Comparison of ENCODE assay signal across 20 cellular contexts in the genomic region with DNA sequence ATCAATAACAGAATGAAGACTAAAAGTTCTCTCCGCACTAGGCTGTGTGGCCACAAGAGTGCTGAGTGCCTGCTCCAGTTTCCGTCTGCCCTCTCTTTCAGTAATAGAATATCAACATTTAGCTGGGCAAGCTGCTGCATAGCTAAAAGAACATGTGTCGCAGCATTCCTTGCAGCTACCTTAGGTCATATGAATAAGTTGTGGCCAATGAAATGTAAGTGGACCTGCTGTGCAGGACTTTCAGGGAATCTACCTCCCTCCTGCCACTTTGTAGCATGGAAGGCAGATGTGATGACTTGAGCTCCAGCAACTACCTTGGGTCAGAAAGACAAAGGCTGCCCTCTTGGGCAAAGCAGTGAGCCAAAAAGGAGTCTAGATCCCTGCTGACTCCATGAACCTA.
"Had no signal": no experiment of that assay in that cellular context is flagged by ENCODE, and none has a peak within 500 bp of the region (broad histone marks: within the 10 kb centered on the region; RNA-seq: fewer than 3 reads in every experiment).

No MANE protein-coding gene starts in this region.

- H3K4me3 ChIP-seq: adrenal gland, body of pancreas, gastroesophageal sphincter, lung, right atrium auricular region, suprapubic skin had no signal

- ATAC-seq: body of pancreas, gastroesophageal sphincter, left colon had no signal

- H3K4me1 ChIP-seq: adrenal gland had no signal

- FAIRE-seq: islet of Langerhans had no signal

- H3K27ac ChIP-seq: adrenal gland, body of pancreas, epithelial cell of prostate, gastroesophageal sphincter, right atrium auricular region had no signal

- H3K27me3 Mint-ChIP-seq: dendritic cell treated with granulocyte-macrophage colony-stimulating factor and Interleukin-4, amounts not matched to agents 40 ng/mL and 50 ng/mL, for 4 days; stimulated activated naive CD8-positive, alpha-beta T cell treated with anti-CD3 and anti-CD28 coated beads, Interleukin-15, Interleukin-2, amounts not matched to agents 100 ng/mL and 50 ng/mL, for 24 hours had no signal

- H3K4me3 Mint-ChIP-seq: dendritic cell treated with granulocyte-macrophage colony-stimulating factor and Interleukin-4, amounts not matched to agents 40 ng/mL and 50 ng/mL, for 4 days; stimulated activated naive CD8-positive, alpha-beta T cell treated with anti-CD3 and anti-CD28 coated beads, Interleukin-15, Interleukin-2, amounts not matched to agents 100 ng/mL and 50 ng/mL, for 24 hours had no signal

- H3K9me3 ChIP-seq: adrenal gland, body of pancreas, right atrium auricular region, suprapubic skin had no signal

- H3K27me3 ChIP-seq: adrenal gland, body of pancreas, gastroesophageal sphincter, right atrium auricular region, suprapubic skin had no signal

- H3K36me3 ChIP-seq: adrenal gland, right atrium auricular region, suprapubic skin had no signal

- DNase-seq: activated CD4-positive, alpha-beta T cell treated with anti-CD3 and anti-CD28 coated beads, Interleukin-2, amount 50 U/mL, for 48 hours; activated effector memory CD4-positive, alpha-beta T cell treated with Interleukin-2 at 50 U/mL for 16 hours; activated naive CD4-positive, alpha-beta T cell treated with anti-CD3 and anti-CD28 coated beads, Interleukin-2, amount 50 U/mL, for 16 hours; activated T-cell treated with anti-CD3 and anti-CD28 coated beads, Interleukin-2, amount 50 U/mL, for 1 hour; adrenal gland; body of pancreas; effector memory CD4-positive, alpha-beta T cell; left colon; midbrain; posterior cingulate gyrus; T-helper 1 cell; T1000 had no signal

- H3K27ac Mint-ChIP-seq: dendritic cell treated with granulocyte-macrophage colony-stimulating factor and Interleukin-4, amounts not matched to agents 40 ng/mL and 50 ng/mL, for 4 days; stimulated activated naive CD8-positive, alpha-beta T cell treated with anti-CD3 and anti-CD28 coated beads, Interleukin-15, Interleukin-2, amounts not matched to agents 100 ng/mL and 50 ng/mL, for 24 hours had no signal

- H3K9me3 Mint-ChIP-seq: stimulated activated naive CD8-positive, alpha-beta T cell treated with anti-CD3 and anti-CD28 coated beads, Interleukin-15, Interleukin-2, amounts not matched to agents 100 ng/mL and 50 ng/mL, for 24 hours had no signal
